In the genomic region with DNA sequence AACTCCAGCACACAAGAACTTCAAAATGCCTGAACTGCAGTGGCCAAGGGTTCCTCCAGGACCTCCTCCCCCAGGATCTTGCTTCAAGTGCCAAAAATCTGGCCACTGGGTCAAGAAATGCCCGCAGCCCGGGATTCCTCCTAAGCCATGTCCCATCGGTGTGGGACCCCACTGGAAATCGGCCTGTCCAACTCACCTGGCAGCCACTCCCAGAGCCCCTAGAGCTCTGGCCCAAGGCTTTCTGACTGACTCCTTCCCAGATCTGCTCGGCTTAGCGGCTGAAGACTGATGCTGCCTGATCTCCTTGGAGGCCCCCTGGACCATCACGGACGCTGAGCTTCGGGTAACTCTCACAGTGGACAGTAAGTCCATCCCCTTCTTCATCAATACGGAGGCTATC, we compare ENCODE assay signal across 34 cellular contexts.
"Had no signal": no experiment of that assay in that cellular context is flagged by ENCODE, and none has a peak within 500 bp of the region (broad histone marks: within the 10 kb centered on the region; RNA-seq: fewer than 3 reads in every experiment).

No MANE protein-coding gene starts in this region.

- ATAC-seq: activated naive CD4-positive, alpha-beta T cell treated with anti-CD3 and anti-CD28 coated beads, Interleukin-2, amount 50 U/mL, for 72 hours; activated naive CD8-positive, alpha-beta T cell treated with anti-CD3 and anti-CD28 coated beads, Interleukin-2, amount 50 U/mL, for 24 hours; activated T-cell treated with anti-CD3 and anti-CD28 coated beads, Interleukin-2, amount 50 U/mL, for 4 hours; activated T-cell treated with anti-CD3 and anti-CD28 coated beads, Interleukin-2, amount 50 U/mL, for 72 hours; activated T-helper 17 cell treated with anti-CD3 and anti-CD28 coated beads, Interleukin-2, amount 50 U/mL, for 72 hours; body of pancreas had no signal

- DNase-seq: activated effector memory CD4-positive, alpha-beta T cell treated with anti-CD3 and anti-CD28 coated beads, Interleukin-2, amount 50 U/mL, for 16 hours; activated effector memory CD4-positive, alpha-beta T cell treated with Interleukin-2 at 50 U/mL for 16 hours; activated gamma-delta T cell; activated gamma-delta T cell treated with Interleukin-2 at 50 U/mL for 16 hours; activated naive CD4-positive, alpha-beta T cell; activated naive CD4-positive, alpha-beta T cell treated with anti-CD3 and anti-CD28 coated beads for 36 hours; activated naive CD4-positive, alpha-beta T cell treated with anti-CD3 and anti-CD28 coated beads, Interleukin-2, amount 10 ng/mL, durations not matched to agents 7 days and 5 days; activated naive CD4-positive, alpha-beta T cell treated with anti-CD3 and anti-CD28 coated beads, Interleukin-2, amount 50 U/mL, for 16 hours; activated naive CD4-positive, alpha-beta T cell treated with Interleukin-2 at 50 U/mL for 16 hours; activated naive CD8-positive, alpha-beta T cell treated with anti-CD3 and anti-CD28 coated beads for 36 hours; activated naive CD8-positive, alpha-beta T cell treated with anti-CD3 and anti-CD28 coated beads, Interleukin-2, amount 10 ng/mL, durations not matched to agents 7 days and 5 days; activated naive CD8-positive, alpha-beta T cell treated with anti-CD3 and anti-CD28 coated beads, Interleukin-2, amount 50 U/mL, for 24 hours; activated T-cell treated with anti-CD3 and anti-CD28 coated beads, Interleukin-2, amount 50 U/mL, for 1 hour; activated T-cell treated with anti-CD3 and anti-CD28 coated beads, Interleukin-2, amount 50 U/mL, for 24 hours; activated T-cell treated with anti-CD3 and anti-CD28 coated beads, Interleukin-2, amount 50 U/mL, for 4 hours; activated T-cell treated with anti-CD3 and anti-CD28 coated beads, Interleukin-2, amount 50 U/mL, for 48 hours; activated T-cell treated with anti-CD3 and anti-CD28 coated beads, Interleukin-2, amount 50 U/mL, for 72 hours; adrenal gland; amniotic stem cell; amygdala; anterior cingulate cortex; aorta; body of pancreas; brain microvascular endothelial cell; caudate nucleus; central memory CD4-positive, alpha-beta T cell; cerebellar nuclear complex had no signal

- H3K9me3 ChIP-seq: adrenal gland, body of pancreas, breast epithelium had no signal

- H3K4me3 ChIP-seq: adrenal gland, ascending aorta, body of pancreas, breast epithelium, cardiac muscle cell had no signal

- H3K27me3 ChIP-seq: adrenal gland, ascending aorta, body of pancreas, brain microvascular endothelial cell, breast epithelium, cardiac muscle cell had no signal

- FAIRE-seq: astrocyte, bronchial epithelial cell had no signal

- H3K36me3 ChIP-seq: adrenal gland, ascending aorta, brain microvascular endothelial cell, breast epithelium, cardiac muscle cell had no signal

- H3K4me1 ChIP-seq: adrenal gland, ascending aorta, body of pancreas, breast epithelium had no signal

- H3K27ac ChIP-seq: adrenal gland, ascending aorta, body of pancreas, brain microvascular endothelial cell, breast epithelium, cardiac muscle cell had no signal
